12 cellular contexts compared by ENCODE assay signal in the genomic region with DNA sequence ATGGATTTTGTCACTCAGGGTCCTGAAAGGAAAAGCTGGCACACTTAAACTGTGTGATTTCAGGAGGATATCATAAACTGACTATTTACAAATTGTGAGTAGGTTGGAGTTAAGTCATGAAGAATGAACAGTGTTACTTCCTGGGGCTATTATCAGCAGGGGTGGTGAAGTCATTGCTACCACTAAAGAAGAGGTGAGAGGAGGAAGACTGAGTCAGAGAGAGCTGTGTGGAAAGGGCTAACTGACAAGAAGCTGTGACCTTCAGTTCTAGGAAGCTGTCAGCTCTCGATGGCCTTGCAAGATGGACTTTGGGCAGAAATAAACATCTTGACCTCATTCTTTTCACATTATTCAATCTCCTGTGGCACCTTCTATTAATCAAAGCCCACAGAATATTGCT.
DNase-seq lines count a peak whose midpoint lies in the region; ATAC-seq and TF ChIP-seq lines count a peak whose summit lies in the region.
"Had no signal": no experiment of that assay in that cellular context is flagged by ENCODE, and none has a peak within 500 bp of the region (broad histone marks: within the 10 kb centered on the region; RNA-seq: fewer than 3 reads in every experiment).

No MANE protein-coding gene starts in this region.

- H2AFZ ChIP-seq in neural progenitor cell (replicated peaks) = no peak overlapping the region

- no peaks in the 10 kb centered on the region for H3F3A ChIP-seq in neural progenitor cell (ENCODE audit: low read depth)

- no peaks in the 10 kb centered on the region for H3K9me3 ChIP-seq in neural progenitor cell (ENCODE audit: low read depth)
- H3K9me3 ChIP-seq: sigmoid colon had no signal

- ATAC-seq in GM19328 (IDR thresholded peaks at IDR 0.05; ENCODE audit: unreplicated experiment) (no peak), HG02938 (IDR thresholded peaks at IDR 0.05; ENCODE audit: unreplicated experiment) (no peak)
- ATAC-seq: T-cell had no signal

- H3K9me3 Mint-ChIP-seq in activated naive CD4-positive, alpha-beta T cell treated with anti-CD3 and anti-CD28 coated beads for 36 hours = peaks cover 2% of the 10 kb centered on the region
- no peaks in the 10 kb centered on the region for H3K9me3 Mint-ChIP-seq in neural progenitor cell
- H3K9me3 Mint-ChIP-seq: T-cell had no signal

- CTCF ChIA-PET in activated naive CD4-positive, alpha-beta T cell treated with anti-CD3 and anti-CD28 coated beads for 36 hours (lab: Charles Lee) = no interaction called here

- H3K4me1 Mint-ChIP-seq in activated naive CD4-positive, alpha-beta T cell treated with anti-CD3 and anti-CD28 coated beads for 36 hours (ENCODE audit: low read depth) = peaks cover 15% of the 10 kb centered on the region
- no peaks in the 10 kb centered on the region for H3K4me1 Mint-ChIP-seq in neural progenitor cell
- H3K4me1 Mint-ChIP-seq: T-cell had no signal

- no peak overlapping the region for H3K4me3 Mint-ChIP-seq in activated naive CD4-positive, alpha-beta T cell treated with anti-CD3 and anti-CD28 coated beads for 36 hours
- no peak overlapping the region for H3K4me3 Mint-ChIP-seq in neural progenitor cell
- H3K4me3 Mint-ChIP-seq: T-cell had no signal

- H4K20me1 ChIP-seq in neural progenitor cell (ENCODE audit: low read depth) = no peaks in the 10 kb centered on the region

- no peaks in the 10 kb centered on the region for H3K79me2 ChIP-seq in neural progenitor cell (ENCODE audit: low read depth)

- H3K9ac ChIP-seq in neural progenitor cell = no peak overlapping the region

- H3K36me3 Mint-ChIP-seq in activated naive CD4-positive, alpha-beta T cell treated with anti-CD3 and anti-CD28 coated beads for 36 hours (ENCODE audit: low read depth) = no peaks in the 10 kb centered on the region
- no peaks in the 10 kb centered on the region for H3K36me3 Mint-ChIP-seq in neural progenitor cell
- H3K36me3 Mint-ChIP-seq: T-cell had no signal

- H3K27me3 Mint-ChIP-seq in activated naive CD4-positive, alpha-beta T cell treated with anti-CD3 and anti-CD28 coated beads for 36 hours (ENCODE audit: low read depth) = peaks cover 11% of the 10 kb centered on the region
- H3K27me3 Mint-ChIP-seq in neural progenitor cell (ENCODE audit: insufficient read depth, low read depth) = peaks cover 2% of the 10 kb centered on the region

- DNase-seq in activated naive CD4-positive, alpha-beta T cell treated with anti-CD3 and anti-CD28 coated beads for 36 hours = peak; percentile 6
- no peak for DNase-seq in activated naive CD4-positive, alpha-beta T cell (lab: John Stamatoyannopoulos, UW)
- DNase-seq in NOMO-1 treated with DMSO at 0.1 percent for 48 hours (lab: John Stamatoyannopoulos, UW; ENCODE audit: unreplicated experiment) (peak; percentile 84), epithelial cell of esophagus (ENCODE audit: low read depth) (peak; percentile 91), renal cortical epithelial cell (ENCODE audit: low read depth) (peak; percentile 87), neural progenitor cell (ENCODE audit: low spot score) (no peak)
- DNase-seq: NCI-H2081, sigmoid colon had no signal

- no peaks in the 10 kb centered on the region for H3K4me1 ChIP-seq in neural progenitor cell
- H3K4me1 ChIP-seq: sigmoid colon had no signal

- intact Hi-C loops in activated naive CD4-positive, alpha-beta T cell treated with anti-CD3 and anti-CD28 coated beads for 36 hours (cut with micrococcal nuclease) = loop anchor here (2.0 kb wide), 1 partner anchor 44 kb away; no protein-coding TSS in a partner anchor

- H3K27ac ChIP-seq in neural progenitor cell = no peak overlapping the region
- H3K27ac ChIP-seq: sigmoid colon had no signal

- H3K36me3 ChIP-seq in neural progenitor cell = no peaks in the 10 kb centered on the region
- H3K36me3 ChIP-seq: sigmoid colon had no signal

- no peaks in the 10 kb centered on the region for H3K27me3 ChIP-seq in neural progenitor cell
- H3K27me3 ChIP-seq: sigmoid colon had no signal

- H3K27ac Mint-ChIP-seq in activated naive CD4-positive, alpha-beta T cell treated with anti-CD3 and anti-CD28 coated beads for 36 hours = no peak overlapping the region
- H3K27ac Mint-ChIP-seq in neural progenitor cell = no peak overlapping the region
- H3K27ac Mint-ChIP-seq: T-cell had no signal

- H3K4me3 ChIP-seq in epithelial cell of esophagus (ENCODE audit: low read length) = no peak overlapping the region
- H3K4me3 ChIP-seq in neural progenitor cell = no peak overlapping the region
- H3K4me3 ChIP-seq: lung, sigmoid colon had no signal

- no peak overlapping the region for H3K4me2 ChIP-seq in neural progenitor cell

- TF ChIP-seq CTCF in epithelial cell of esophagus (IDR thresholded peaks at IDR 0.05; ENCODE audit: insufficient read depth, low read depth, low read length, missing control alignments) (no peak), neural progenitor cell (IDR thresholded peaks at IDR 0.05) (no peak)

Comparison
In these comparisons a context has a peak if more than half of its experiments do, and no peak if none do; other contexts are left out.
1. DNase-seq: peak in activated naive CD4-positive, alpha-beta T cell treated with anti-CD3 and anti-CD28 coated beads for 36 hours (single experiment), NOMO-1 treated with DMSO at 0.1 percent for 48 hours (single experiment), epithelial cell of esophagus (single experiment) and renal cortical epithelial cell (single experiment); none in activated naive CD4-positive, alpha-beta T cell (0 of 4) and neural progenitor cell (single experiment).